8 cellular contexts compared by ENCODE assay signal in genomic region chr7:56063882-56064625, GRCh38. TPM values are rescaled to one million over a fixed set of nuclear protein-coding genes. Genes with fewer than 3 reads are reported as not detected.
A peak's percentile ranks its signal among the peaks of the same experiment; 100 is the strongest.
DNase-seq lines count a peak whose midpoint lies in the region; ATAC-seq, FAIRE-seq and TF ChIP-seq lines count a peak whose summit lies in the region.

SUMF2 (plus strand) TSS chr7:56064286; CDS start chr7:56064312, 26 bp downstream.

- H3K36me3 ChIP-seq in bronchial epithelial cell (ENCODE audit: control insufficient read depth, insufficient read depth, low read length) (peaks cover 8% of the 10 kb centered on the region), spleen (peaks cover 0 to 53% (median 40%) of the 10 kb centered on the region in 6 donors)

- peak in 1 of 3 donors; percentile 66 for TF ChIP-seq POLR2A in spleen (IDR thresholded peaks at IDR 0.05)

- no peak for FAIRE-seq in bronchial epithelial cell (lab: Jason Lieb, UNC)

- peak within 1 kb of the TSS; percentile 91 to 97 (median 92) for H3K27ac ChIP-seq in spleen

- no peaks in the 10 kb centered on the region for H3K9me3 Mint-ChIP-seq in WTC11
- no peaks in the 10 kb centered on the region for H3K9me3 Mint-ChIP-seq in immature natural killer cell

- H3K27me3 ChIP-seq in bronchial epithelial cell (ENCODE audit: control insufficient read depth, insufficient read depth, low read length) (no peaks in the 10 kb centered on the region), spleen (replicated peaks in 1 of 7) (no peaks in the 10 kb centered on the region)

- ATAC-seq in GM18873 (IDR thresholded peaks at IDR 0.05; ENCODE audit: low FRiP score, unreplicated experiment) (peak; percentile 83), HG03135 (IDR thresholded peaks at IDR 0.05; ENCODE audit: unreplicated experiment) (peak; percentile 86), WTC11 (peak; percentile 90)

- H3K4me1 ChIP-seq in spleen: peaks cover 0 to 51% (median 26%) of the 10 kb centered on the region in 6 donors

- H3K4me1 Mint-ChIP-seq in WTC11: peaks cover 16% of the 10 kb centered on the region
- peaks cover 22 to 37% of the 10 kb centered on the region in 2 donors for H3K4me1 Mint-ChIP-seq in immature natural killer cell

- H3K4me3 Mint-ChIP-seq in WTC11 (peak within 1 kb of the TSS; percentile 90), immature natural killer cell (peak within 1 kb of the TSS; percentile 88 to 96 (median 93))

- DNase-seq in AG08395 (ENCODE audit: low spot score) (peak; percentile 100), NCI-H226 (peak; percentile 71), WTC11 (ENCODE audit: low spot score) (peak; percentile 88), bronchial epithelial cell (ENCODE audit: low read depth) (peak; percentile 74), immature natural killer cell (peak; percentile 91 to 92 (median 91)), spleen (peak; percentile 96)

- CTCF ChIA-PET in WTC11 (lab: Charles Lee): interaction anchor here (0.7 to 2.3 kb wide), 6 partner anchors 10 to 100 kb away, joined by 3 to 13 read pairs (median 6); partner anchors contain the start of genes CCT6A, NIPSNAP2 and PSPH

- POLR2A ChIA-PET in WTC11 (lab: Charles Lee): interaction anchor here (0.6 to 2.9 kb wide), 4 partner anchors 13 to 432 kb away, joined by 3 to 41 read pairs (median 10); partner anchors contain the start of genes CCT6A and PSPH

- intact Hi-C loops in spleen (cut with DNase I; ENCODE audit: low total_unique reads): no loop called here

- H3K4me3 ChIP-seq in bronchial epithelial cell (ENCODE audit: low read depth, low read length) (peak within 1 kb of the TSS; percentile 72), spleen (peak within 1 kb of the TSS; percentile 84 to 99 (median 89))

- TF ChIP-seq CTCF in WTC11 (IDR thresholded peaks at IDR 0.05) (no peak), bronchial epithelial cell (IDR thresholded peaks at IDR 0.05; ENCODE audit: insufficient read depth, low read length, severe bottlenecking) (peak; percentile 10), spleen (IDR thresholded peaks at IDR 0.05 in 8 of 11, conservative IDR thresholded peaks at IDR 0.05 in 3 of 11) (peak in 6 of 11 experiments; percentile 13 to 36 (median 22))

- H3K27me3 Mint-ChIP-seq in WTC11 (ENCODE audit: low read depth) (no peaks in the 10 kb centered on the region), immature natural killer cell (ENCODE audit: low read depth in 3 of 3) (peaks cover 9 to 15% (median 9%) of the 10 kb centered on the region in 3 donors)

- no peaks in the 10 kb centered on the region for H3K9me3 ChIP-seq in spleen

- H3K36me3 Mint-ChIP-seq in WTC11: peaks cover 56% of the 10 kb centered on the region
- peaks cover 14 to 31% (median 16%) of the 10 kb centered on the region in 3 donors for H3K36me3 Mint-ChIP-seq in immature natural killer cell

- WGBS in spleen, 5 donors: 0 to 1% (median 0%) methylated on average over 39 to 49 of the region's 49 CpGs

- peak within 1 kb of the TSS; percentile 83 for H3K27ac Mint-ChIP-seq in WTC11
- H3K27ac Mint-ChIP-seq in immature natural killer cell: peak within 1 kb of the TSS; percentile 84 to 98 (median 94)

TF ChIP-seq in WTC11, 78 proteins besides CTCF, POLR2A, EP300 and RAD21 (continues in another document):
- peak; percentile 93; the same call in 1 of the 2 replicates for TF ChIP-seq ZNF532 (CRISPR knock-in tag; IDR thresholded peaks at IDR 0.05; ENCODE audit: borderline replicate concordance)
- TF ChIP-seq RELA (CRISPR knock-in tag; IDR thresholded peaks at IDR 0.05; ENCODE audit: borderline replicate concordance): no peak
- no peak for TF ChIP-seq ESRRA (CRISPR knock-in tag; IDR thresholded peaks at IDR 0.05; ENCODE audit: borderline replicate concordance)
- TF ChIP-seq NR1H2 (CRISPR knock-in tag; IDR thresholded peaks at IDR 0.05): 0 out of 2 replicates have a peak, but pooled peaks have one; percentile 40
- TF ChIP-seq AR (CRISPR knock-in tag; IDR thresholded peaks at IDR 0.05): no peak; the same call in none of the 2 replicates
- TF ChIP-seq FOXP4 (CRISPR knock-in tag; IDR thresholded peaks at IDR 0.05): peak; percentile 73; the same call in 1 of the 2 replicates
- TF ChIP-seq ZNF263 (CRISPR knock-in tag; IDR thresholded peaks at IDR 0.05; ENCODE audit: low read depth): no peak
- TF ChIP-seq ZBTB21 (CRISPR knock-in tag; IDR thresholded peaks at IDR 0.05; ENCODE audit: borderline replicate concordance): no peak
- TF ChIP-seq MXD4 (CRISPR knock-in tag; IDR thresholded peaks at IDR 0.05; ENCODE audit: borderline replicate concordance): no peak
- TF ChIP-seq NFYB (CRISPR knock-in tag; conservative IDR thresholded peaks at IDR 0.05; ENCODE audit: low read depth): peak; percentile 41

RNA-seq across cellular contexts. Expression of gene SUMF2, which starts in this region (rescaled TPM):
- total RNA-seq in WTC11 (2021): 99.6 to 105 TPM (median 99.6 TPM) in 3 replicates
- total RNA-seq in bronchial epithelial cell: 220 and 228 TPM in 2 replicates
- 100 to 1,000 TPM in 2 of 3 donors, 10 to 100 TPM in 1; 86.1 to 198 (median 188) TPM for polyA plus RNA-seq in immature natural killer cell
- 100 to 1,000 TPM in 6 of 7 donors, 10 to 100 TPM in 1; 96.5 to 145 (median 132) TPM for total RNA-seq in spleen
- polyA plus RNA-seq in spleen: 10 to 100 TPM; 57.1 to 81.3 (median 60.4) TPM

Comparison
In these comparisons a context has a peak if more than half of its experiments do, and no peak if none do; other contexts are left out.
1. Peak in every context shown above with its lines: DNase-seq, ATAC-seq, H3K4me3 ChIP-seq and H3K27ac ChIP-seq.